ENCODE assay signal across 8 cellular contexts in the genomic region with DNA sequence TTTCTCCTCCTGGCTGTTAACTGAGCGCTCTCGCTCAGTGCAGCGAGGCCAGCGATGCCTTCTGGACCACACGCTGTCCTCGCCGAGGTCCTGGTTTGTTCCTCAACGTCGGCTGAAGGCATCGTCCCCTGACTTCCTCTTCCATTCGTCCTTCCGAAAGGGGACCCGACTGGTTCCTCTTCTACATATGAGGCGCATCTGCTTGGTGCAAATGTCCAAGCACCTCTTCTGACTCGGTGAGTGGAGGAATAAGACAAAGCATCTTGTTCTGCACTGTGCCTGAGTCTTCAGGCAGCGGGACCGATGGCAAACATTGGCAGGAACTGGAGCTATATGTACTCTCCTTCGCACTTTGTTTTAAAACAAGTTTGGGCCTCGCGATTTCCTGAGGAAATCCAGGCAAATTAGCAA. TPM values are rescaled to one million over a fixed set of nuclear protein-coding genes. Genes with fewer than 3 reads are reported as not detected.
DNase-seq lines count a peak whose midpoint lies in the region; ATAC-seq and TF ChIP-seq lines count a peak whose summit lies in the region.

No MANE protein-coding gene starts in this region.

- DNase-seq in heart left ventricle, result peak in 3 of 5 donors; percentile 15 to 35 (median 20)
- no peak for DNase-seq in sciatic nerve (ENCODE audit: low spot score)
- DNase-seq in T1000 (lab: John Stamatoyannopoulos, UW), result no peak
- DNase-seq in activated CD4-positive, alpha-beta T cell treated with anti-CD3 and anti-CD28 coated beads, Interleukin-2, amount 50 U/mL, for 48 hours, result no peak

- peaks cover 0 to 23% (median 13%) of the 10 kb centered on the region in 12 donors for H3K4me1 ChIP-seq in heart left ventricle

- H3K9me3 ChIP-seq in heart left ventricle, result no peaks in the 10 kb centered on the region

- TF ChIP-seq POLR2A in heart left ventricle (IDR thresholded peaks at IDR 0.05), result no peak

- no peaks in the 10 kb centered on the region for H3K36me3 ChIP-seq in heart left ventricle

- peak overlapping the region; percentile 63 to 88 (median 74) for H3K4me3 ChIP-seq in heart left ventricle

- H3K27me3 ChIP-seq in heart left ventricle, result peaks cover 0 to 55% (median 14%) of the 10 kb centered on the region in 9 donors

- TF ChIP-seq CTCF in C4-2B (conservative IDR thresholded peaks at IDR 0.05) (no peak), VCaP (conservative IDR thresholded peaks at IDR 0.05) (no peak), heart left ventricle (IDR thresholded peaks at IDR 0.05) (no peak)

- H3K27ac ChIP-seq in C4-2B, result peak overlapping the region; percentile 77
- peak overlapping the region; percentile 95 for H3K27ac ChIP-seq in VCaP
- H3K27ac ChIP-seq in heart left ventricle, result peak overlapping the region in 6 of 12 donors; percentile 46 to 73 (median 62)

- WGBS in heart left ventricle, 4 donors, result 3 to 8% (median 6%) methylated on average over 13 to 20 of the region's 20 CpGs

- ATAC-seq in GM19025 (IDR thresholded peaks at IDR 0.05; ENCODE audit: low read depth, unreplicated experiment) (peak; percentile 12), HG03159 (IDR thresholded peaks at IDR 0.05; ENCODE audit: unreplicated experiment) (peak; percentile 34), heart left ventricle (peak in 3 of 4 donors; percentile 4 to 17 (median 14)), sciatic nerve (peak; percentile 28)

- intact Hi-C loops in heart left ventricle (cut with DNase I), result no loop called here
- intact Hi-C loops in sciatic nerve (cut with DNase I), result no loop called here

RNA-seq across cellular contexts. Expression of gene KCNS3, which starts 0.7 kb away (rescaled TPM):
- total RNA-seq in heart left ventricle (1 to 10 TPM; 1.7 to 9.9 (median 2.7) TPM), sciatic nerve (16.9 TPM)
- 1 to 10 TPM; 1.0 to 2.5 TPM for polyA plus RNA-seq in heart left ventricle

Comparison
In these comparisons a context has a peak if more than half of its experiments do, and no peak if none do; other contexts are left out.
1. DNase-seq: peak in heart left ventricle (3 of 5); none in sciatic nerve (single experiment), T1000 (single experiment) and activated CD4-positive, alpha-beta T cell treated with anti-CD3 and anti-CD28 coated beads, Interleukin-2, amount 50 U/mL, for 48 hours (0 of 2).
2. Peak in every context shown above with its lines, with median percentiles within 50 percentile points of each other: ATAC-seq.